Comparison of ENCODE assay signal across 8 cellular contexts in the genomic region with DNA sequence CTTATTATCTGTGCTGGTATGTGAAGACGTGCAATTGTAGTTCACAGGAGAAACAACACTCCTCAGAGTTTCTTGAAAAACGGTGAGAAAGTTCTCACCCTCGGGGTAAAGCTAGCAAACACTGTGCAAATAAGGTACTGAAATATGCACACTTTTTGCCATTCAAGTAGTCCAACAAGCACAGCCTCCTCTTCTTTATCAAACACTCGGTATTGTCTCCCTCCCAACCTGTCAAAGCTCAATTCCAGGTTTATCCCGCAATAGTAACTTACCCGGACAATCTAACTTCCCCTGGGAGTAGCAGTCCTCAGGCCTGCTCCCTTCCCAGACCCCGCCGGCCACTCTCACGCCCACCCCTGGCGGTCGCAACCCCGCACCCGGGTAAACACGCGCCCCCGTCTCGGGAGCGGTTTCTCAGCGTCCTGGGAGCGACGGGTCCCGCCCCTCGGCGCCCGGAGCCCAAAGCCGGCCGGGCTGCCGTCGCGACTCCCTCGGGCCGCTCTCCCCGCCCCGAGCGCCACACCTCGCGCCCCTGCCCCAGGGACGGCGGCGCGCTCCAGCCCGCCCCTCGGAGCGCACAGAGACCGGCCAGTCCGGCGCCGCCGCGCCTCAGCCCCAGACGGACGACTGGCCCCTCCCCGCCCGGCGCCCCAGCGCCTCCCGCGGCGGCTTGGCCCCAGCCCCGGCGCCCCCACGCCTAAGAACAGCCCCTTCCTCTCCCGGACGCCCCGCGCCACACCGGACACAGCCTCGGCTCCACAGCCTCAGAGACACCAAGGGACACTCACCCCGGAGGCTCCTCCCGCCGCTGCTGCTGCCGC. TPM values are rescaled to one million over a fixed set of nuclear protein-coding genes. Genes with fewer than 3 reads are reported as not detected.
DNase-seq lines count a peak whose midpoint lies in the region; ATAC-seq and TF ChIP-seq lines count a peak whose summit lies in the region.

No MANE protein-coding gene starts in this region.

- under 1% methylated on average over 72 of the region's 72 CpGs for whole genome bisulfite sequencing in urinary bladder

- no peaks in the 10 kb centered on the region for H3K36me3 ChIP-seq in urinary bladder (ENCODE audit: insufficient read depth)

- H3K4me1 ChIP-seq in urinary bladder (ENCODE audit: insufficient read depth): no peaks in the 10 kb centered on the region

- no peak; the same call in 1 of the 2 replicates for TF ChIP-seq CTCF in 22Rv1 (IDR thresholded peaks at IDR 0.05)
- no peak for TF ChIP-seq CTCF in GM12875 (IDR thresholded peaks at IDR 0.05; ENCODE audit: borderline replicate concordance, insufficient read depth, low read depth, low read length)

- peak overlapping the region; percentile 82 for H3K27ac ChIP-seq in 22Rv1
- peak overlapping the region; percentile 98 for H3K27ac ChIP-seq in urinary bladder (ENCODE audit: low read depth)

- ATAC-seq in HG02678 (IDR thresholded peaks at IDR 0.05; ENCODE audit: unreplicated experiment): peak; percentile 59

- peak overlapping the region; percentile 77 for H3K4me3 ChIP-seq in GM12875 (ENCODE audit: low read depth, low read length)
- peak overlapping the region; percentile 95 for H3K4me3 ChIP-seq in urinary bladder (ENCODE audit: low read depth, low read length)

- DNase-seq in NCI-H146 (lab: John Stamatoyannopoulos, UW) (peak; percentile 59), globus pallidus (ENCODE audit: low spot score) (peak; percentile 55), nucleus accumbens (lab: John Stamatoyannopoulos, UW) (peak in 34 of 56 donors; percentile 24 to 76 (median 53))
- DNase-seq in activated naive CD4-positive, alpha-beta T cell treated with Interleukin-2 at 50 U/mL for 16 hours: peak; percentile 37

RNA-seq across cellular contexts. Expression of gene BTBD7, which starts 0.6 kb away (rescaled TPM):
- 56.5 TPM for total RNA-seq in urinary bladder
- polyA plus RNA-seq in urinary bladder: 14.3 TPM

RNA-seq across cellular contexts. Expression of gene COX8C, which starts 14.7 kb away (rescaled TPM):
- not detected for total RNA-seq in urinary bladder
- 0.23 TPM for polyA plus RNA-seq in urinary bladder

Comparison
In these comparisons a context has a peak if more than half of its experiments do, and no peak if none do; other contexts are left out.
1. Peak in every context shown above with its lines: DNase-seq, ATAC-seq, H3K4me3 ChIP-seq and H3K27ac ChIP-seq.